In the genomic region with DNA sequence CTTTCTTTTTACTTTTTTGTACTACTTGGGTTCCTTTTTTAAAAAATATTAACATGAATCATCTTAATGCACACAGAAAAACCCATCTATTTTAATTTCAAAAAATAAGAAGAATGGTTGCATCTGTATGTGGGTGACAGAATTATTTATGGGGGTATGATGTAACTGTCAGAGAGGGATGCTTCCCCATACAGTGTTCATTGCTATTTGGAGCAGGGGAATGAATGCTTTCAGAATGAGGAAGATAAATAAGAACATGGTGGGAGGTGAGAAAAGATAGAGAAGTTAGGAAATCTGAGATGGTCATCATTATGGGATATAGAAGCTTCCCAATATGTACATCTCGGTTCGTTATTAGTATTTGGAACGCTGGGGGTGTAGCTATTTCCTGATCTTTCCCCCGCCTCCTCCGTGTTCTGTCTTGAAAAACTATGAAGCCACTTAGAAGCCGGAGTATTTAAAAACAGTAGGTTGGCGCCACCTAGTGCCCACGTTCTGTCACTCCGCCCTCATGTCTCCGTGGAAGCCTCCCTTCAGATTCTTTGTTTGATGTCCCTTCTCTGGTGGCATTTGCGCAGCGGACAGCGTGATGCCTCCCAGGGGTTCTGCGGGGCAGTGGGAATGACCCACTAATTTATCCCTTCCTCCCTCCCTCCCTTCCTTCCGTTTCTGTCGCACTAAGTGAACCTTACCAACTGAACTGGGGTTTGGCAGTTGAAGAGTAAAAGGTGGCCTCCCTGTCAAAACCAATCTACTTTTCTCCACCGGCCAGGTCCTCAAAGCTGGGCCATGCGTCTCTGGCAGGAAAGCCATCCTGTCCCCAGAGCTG, we compare ENCODE assay signal across 8 cellular contexts.
DNase-seq lines count a peak whose midpoint lies in the region; ATAC-seq and TF ChIP-seq lines count a peak whose summit lies in the region.

No MANE protein-coding gene starts in this region.

- no peak overlapping the region for H2AK9ac ChIP-seq in IMR-90 (replicated peaks; ENCODE audit: low read depth, low read length, poor library complexity)

- peaks cover 6% of the 10 kb centered on the region for H3K9me1 ChIP-seq in IMR-90 (ENCODE audit: insufficient read depth, low read length)

- H2BK5ac ChIP-seq in IMR-90 (ENCODE audit: low read depth, low read length, poor library complexity, severe bottlenecking) = no peak overlapping the region

- intact Hi-C loops in Caco-2 (cut with micrococcal nuclease; ENCODE audit: unreplicated experiment) = loop anchor here (1.0 to 5.0 kb wide), 4 partner anchors 311 to 627 kb away; a partner anchor contains a TSS
- intact Hi-C loops in IMR-90 (cut with micrococcal nuclease) = loop anchor here (1.0 to 10.0 kb wide), 5 partner anchors 330 to 938 kb away; a partner anchor contains a TSS
- intact Hi-C loops in Panc1 (cut with micrococcal nuclease; ENCODE audit: unreplicated experiment) = loop anchor here (10.0 kb wide), 1 partner anchor 324 kb away; no protein-coding TSS in a partner anchor

- H3K27ac ChIP-seq in IMR-90 (ENCODE audit: insufficient read depth, low read length) = no peak overlapping the region
- H3K27ac ChIP-seq in Panc1 (ENCODE audit: low read length) = no peak overlapping the region
- no peak overlapping the region for H3K27ac ChIP-seq in suprapubic skin

- CTCF ChIA-PET in Caco-2 (lab: Charles Lee) = interaction anchor here (0.6 to 1.1 kb wide), 5 partner anchors 193 to 893 kb away, joined by 3 to 5 read pairs (median 4); a partner anchor contains a TSS
- CTCF ChIA-PET in IMR-90 (lab: Yijun Ruan, JAX) = interaction anchor here (0.6 to 2.4 kb wide), 8 partner anchors 8 to 807 kb away, joined by 3 to 13 read pairs (median 4); no protein-coding TSS in a partner anchor
- CTCF ChIA-PET in Panc1 (lab: Charles Lee) = no interaction called here

- H4K8ac ChIP-seq in IMR-90 (ENCODE audit: low read depth in 2 of 2, low read length in 2 of 2) = no peak overlapping the region

- dilution Hi-C loops in IMR-90 (cut with HindIII; ENCODE audit: low sequenced_read_pairs, unreplicated experiment) = no loop called here

- no peaks in the 10 kb centered on the region for H3K36me3 ChIP-seq in Caco-2 (ENCODE audit: control insufficient read depth, insufficient read depth, low read length)
- H3K36me3 ChIP-seq in IMR-90 (ENCODE audit: control insufficient read depth, insufficient read depth, low read length) = peaks cover 6% of the 10 kb centered on the region
- H3K36me3 ChIP-seq in Panc1 (ENCODE audit: control insufficient read depth, insufficient read depth, low read length) = no peaks in the 10 kb centered on the region
- peaks cover 9% of the 10 kb centered on the region for H3K36me3 ChIP-seq in suprapubic skin

- peak overlapping the region; percentile 50 for H3K4me3 Mint-ChIP-seq in Caco-2 (ENCODE audit: unreplicated experiment)
- H3K4me3 Mint-ChIP-seq in activated T-cell treated with anti-CD3 and anti-CD28 coated beads, Interleukin-2, amount 50 U/mL, for 72 hours = peak overlapping the region in 1 of 2 donors; percentile 56

- H3K4ac ChIP-seq in IMR-90 (ENCODE audit: low read depth, low read length) = no peak overlapping the region

- H4K91ac ChIP-seq in IMR-90 (ENCODE audit: insufficient read depth, low read depth, low read length) = no peak overlapping the region

- no peaks in the 10 kb centered on the region for H3K27me3 ChIP-seq in Caco-2 (replicated peaks; ENCODE audit: control insufficient read depth, insufficient read depth, low read length)
- no peaks in the 10 kb centered on the region for H3K27me3 ChIP-seq in IMR-90 (ENCODE audit: control insufficient read depth, insufficient read depth, low read length)
- H3K27me3 ChIP-seq in Panc1 (ENCODE audit: control insufficient read depth, insufficient read depth, low read length) = no peaks in the 10 kb centered on the region
- no peaks in the 10 kb centered on the region for H3K27me3 ChIP-seq in suprapubic skin

- H2AFZ ChIP-seq in IMR-90 (replicated peaks; ENCODE audit: low read length, poor library complexity) = peak overlapping the region; percentile 59

- TF ChIP-seq CTCF in Caco-2 (IDR thresholded peaks at IDR 0.05; ENCODE audit: insufficient read depth in 1 of 2, low read depth in 1 of 2, low read length in 1 of 2, severe bottlenecking in 1 of 2, unreplicated experiment in 1 of 2) = peak; percentile 65 to 73
- TF ChIP-seq CTCF in IMR-90 (conservative IDR thresholded peaks at IDR 0.05; ENCODE audit: low read depth, low read length) = peak; percentile 81
- peak; percentile 79 for TF ChIP-seq CTCF in Panc1 (IDR thresholded peaks at IDR 0.05)
- TF ChIP-seq CTCF in fibroblast of mammary gland (conservative IDR thresholded peaks at IDR 0.05; ENCODE audit: control insufficient read depth, insufficient read depth, low read depth, low read length) = peak; percentile 73
- TF ChIP-seq CTCF in suprapubic skin (IDR thresholded peaks at IDR 0.05) = peak; percentile 50 to 72

- H2AK5ac ChIP-seq in IMR-90 (ENCODE audit: low read depth, low read length) = no peak overlapping the region

- TF ChIP-seq POLR2A in IMR-90 (IDR thresholded peaks at IDR 0.05; ENCODE audit: low read depth, low read length) = no peak
- TF ChIP-seq POLR2A in suprapubic skin (IDR thresholded peaks at IDR 0.05) = no peak

- no peak overlapping the region for H2BK20ac ChIP-seq in IMR-90 (ENCODE audit: low read depth, low read length)

- H3K27ac Mint-ChIP-seq in Caco-2 (ENCODE audit: unreplicated experiment) = no peak overlapping the region
- H3K27ac Mint-ChIP-seq in activated T-cell treated with anti-CD3 and anti-CD28 coated beads, Interleukin-2, amount 50 U/mL, for 72 hours = no peak overlapping the region

- H2BK15ac ChIP-seq in IMR-90 (ENCODE audit: low read depth, low read length) = no peak overlapping the region

- H2BK120ac ChIP-seq in IMR-90 (ENCODE audit: low read depth, low read length) = no peak overlapping the region

- no peaks in the 10 kb centered on the region; a peak in 1 of 4 replicates for H3K79me1 ChIP-seq in IMR-90 (ENCODE audit: low read depth in 1 of 2, low read length in 2 of 2)

- TF ChIP-seq EP300 in suprapubic skin (IDR thresholded peaks at IDR 0.05) = no peak

- H3K27me3 Mint-ChIP-seq in Caco-2 (ENCODE audit: insufficient read depth, unreplicated experiment) = no peaks in the 10 kb centered on the region
- peaks cover 4% of the 10 kb centered on the region for H3K27me3 Mint-ChIP-seq in activated T-cell treated with anti-CD3 and anti-CD28 coated beads, Interleukin-2, amount 50 U/mL, for 72 hours (ENCODE audit: low read depth)

- no peak overlapping the region for H3K4me3 ChIP-seq in Caco-2 (ENCODE audit: low read depth, low read length)
- H3K4me3 ChIP-seq in IMR-90 (ENCODE audit: insufficient read depth, low read depth, low read length) = no peak overlapping the region
- no peak overlapping the region for H3K4me3 ChIP-seq in Panc1 (ENCODE audit: low read depth in 2 of 2, low read length in 2 of 2)
- no peak overlapping the region for H3K4me3 ChIP-seq in fibroblast of mammary gland (ENCODE audit: control insufficient read depth, low read depth, low read length)
- no peak overlapping the region for H3K4me3 ChIP-seq in suprapubic skin

- H3K9ac ChIP-seq in IMR-90 (ENCODE audit: low read depth, low read length) = no peak overlapping the region

- peak; percentile 84 for ATAC-seq in GM21390 (IDR thresholded peaks at IDR 0.05; ENCODE audit: unreplicated experiment)
- peak; percentile 94 for ATAC-seq in IMR-90 (ENCODE audit: low read depth)
- peak; percentile 85 for ATAC-seq in Panc1
- peak; percentile 58 to 60 for ATAC-seq in activated T-cell treated with anti-CD3 and anti-CD28 coated beads, Interleukin-2, amount 50 U/mL, for 72 hours (replicated peaks in 1 of 2)

- H3K4me1 Mint-ChIP-seq in Caco-2 (ENCODE audit: low read depth, unreplicated experiment) = peaks cover 17% of the 10 kb centered on the region
- H3K4me1 Mint-ChIP-seq in activated T-cell treated with anti-CD3 and anti-CD28 coated beads, Interleukin-2, amount 50 U/mL, for 72 hours (ENCODE audit: low read depth) = no peaks in the 10 kb centered on the region

- no peaks in the 10 kb centered on the region for H4K20me1 ChIP-seq in IMR-90 (ENCODE audit: insufficient read depth, low read length)

- no TSS peak for BruUV-seq in Caco-2 (replicated peaks; lab: Mats Ljungman, UMichigan)
- no TSS peak for BruUV-seq in IMR-90 (replicated peaks; lab: Mats Ljungman, UMichigan)
- BruUV-seq in Panc1 (replicated peaks; lab: Mats Ljungman, UMichigan) = no TSS peak

- in situ Hi-C loops in IMR-90 (cut with MboI; ENCODE audit: low sequenced_read_pairs) = loop anchor here (5.0 kb wide), 2 partner anchors 326 to 626 kb away; a partner anchor contains a TSS
- in situ Hi-C loops in Panc1 (cut with HindIII; ENCODE audit: low pct_unique_long_range_greater_than_20kb, low sequenced_read_pairs) = no loop called here

- peak; percentile 82 for TF ChIP-seq RAD21 in IMR-90 (IDR thresholded peaks at IDR 0.05; ENCODE audit: low read length)

- H3K18ac ChIP-seq in IMR-90 (ENCODE audit: low read depth, low read length) = no peak overlapping the region

- no peak overlapping the region for H3K23ac ChIP-seq in IMR-90 (ENCODE audit: low read depth, low read length)

- H3K9me3 ChIP-seq in Caco-2 (no peaks in the 10 kb centered on the region), IMR-90 (ENCODE audit: control insufficient read depth, insufficient read depth, low read length) (no peaks in the 10 kb centered on the region), Panc1 (ENCODE audit: control insufficient read depth, insufficient read depth, low read depth, low read length) (no peaks in the 10 kb centered on the region), suprapubic skin (no peaks in the 10 kb centered on the region)

- POLR2A ChIA-PET in Caco-2 (lab: Charles Lee) (no interaction called here), IMR-90 (lab: Charles Lee; ENCODE audit: unreplicated experiment) (no interaction called here), Panc1 (lab: Charles Lee) (interaction anchor here (0.5 kb wide), 1 partner anchor 322 kb away, joined by 7 read pairs; no protein-coding TSS in a partner anchor)

- H4K5ac ChIP-seq in IMR-90 (ENCODE audit: low read depth, low read length) = no peak overlapping the region

- DNase-seq in Caco-2 = peak; percentile 65 to 67
- DNase-seq in IMR-90 = peak; percentile 75
- peak; percentile 33 for DNase-seq in Panc1 (ENCODE audit: low read depth, low spot score)
- peak; percentile 62 to 64 for DNase-seq in activated T-cell treated with anti-CD3 and anti-CD28 coated beads, Interleukin-2, amount 50 U/mL, for 72 hours
- DNase-seq in fibroblast of mammary gland (ENCODE audit: low read depth) = peak; percentile 80
- DNase-seq in nucleus accumbens (lab: John Stamatoyannopoulos, UW) = peak in 48 of 56 donors; percentile 6 to 82 (median 45)
- DNase-seq in suprapubic skin (ENCODE audit: low spot score in 2 of 2) = peak; percentile 84 to 86

- no peaks in the 10 kb centered on the region; the same call in 1 of the 2 replicates for H3K4me1 ChIP-seq in Caco-2
- H3K4me1 ChIP-seq in IMR-90 (ENCODE audit: control insufficient read depth, insufficient read depth, low read length) = no peaks in the 10 kb centered on the region
- H3K4me1 ChIP-seq in Panc1 (ENCODE audit: control insufficient read depth, insufficient read depth, low read length) = no peaks in the 10 kb centered on the region
- peaks cover 15% of the 10 kb centered on the region for H3K4me1 ChIP-seq in suprapubic skin

- WGBS in IMR-90 (ENCODE audit: extremely low coverage in 2 of 2, insufficient read length in 1 of 2), 2 experiments = 0% methylated on average over 3 of the region's 18 CpGs; no CpG with 5 or more reads in 1 of the 2 experiments
- 7% methylated on average over 18 of the region's 18 CpGs for WGBS in suprapubic skin

- H3K36me3 Mint-ChIP-seq in Caco-2 (ENCODE audit: insufficient read depth, unreplicated experiment) = peaks cover 27% of the 10 kb centered on the region
- H3K36me3 Mint-ChIP-seq in activated T-cell treated with anti-CD3 and anti-CD28 coated beads, Interleukin-2, amount 50 U/mL, for 72 hours (ENCODE audit: insufficient read depth in 2 of 2) = no peaks in the 10 kb centered on the region

- no peak overlapping the region for H3K14ac ChIP-seq in IMR-90 (replicated peaks; ENCODE audit: low read depth, low read length)

- no peak overlapping the region for H3K56ac ChIP-seq in IMR-90 (ENCODE audit: extremely low read depth, insufficient read depth, low read length)

- peak overlapping the region; percentile 66 for H3K4me2 ChIP-seq in IMR-90 (ENCODE audit: low read depth, low read length)

- H3K9me3 Mint-ChIP-seq in Caco-2 (ENCODE audit: unreplicated experiment) = no peaks in the 10 kb centered on the region
- no peaks in the 10 kb centered on the region for H3K9me3 Mint-ChIP-seq in activated T-cell treated with anti-CD3 and anti-CD28 coated beads, Interleukin-2, amount 50 U/mL, for 72 hours

Comparison
In these comparisons a context has a peak if more than half of its experiments do, and no peak if none do; other contexts are left out.
1. DNase-seq: peak in every context shown above with its lines; median percentile 85 in suprapubic skin; 80 in fibroblast of mammary gland; 75 in IMR-90; 66 in Caco-2; 63 in activated T-cell treated with anti-CD3 and anti-CD28 coated beads, Interleukin-2, amount 50 U/mL, for 72 hours; 45 in nucleus accumbens; 33 in Panc1.